Comparison of ENCODE assay signal across 17 cellular contexts in genomic region chr9:18256574-18256973, GRCh38.
A peak's percentile ranks its signal among the peaks of the same experiment; 100 is the strongest.
DNase-seq lines count a peak whose midpoint lies in the region; FAIRE-seq and TF ChIP-seq lines count a peak whose summit lies in the region.
"Had no signal": no experiment of that assay in that cellular context is flagged by ENCODE, and none has a peak within 500 bp of the region (broad histone marks: within the 10 kb centered on the region; RNA-seq: fewer than 3 reads in every experiment).

No MANE protein-coding gene starts in this region.

- FAIRE-seq in astrocyte (lab: Jason Lieb, UNC) (peak; percentile 43), GM12892 (lab: Jason Lieb, UNC) (no peak)
- FAIRE-seq: GM19239, HepG2 had no signal

- H3K18ac ChIP-seq in H9 (ENCODE audit: insufficient read length, low read depth, low read length): no peak overlapping the region

- no peak overlapping the region for H3K4ac ChIP-seq in H9 (ENCODE audit: low read depth, low read length)

- H3K14ac ChIP-seq in H9 (ENCODE audit: insufficient read depth, low read length): no peak overlapping the region

- H3K27ac ChIP-seq in H9 (ENCODE audit: insufficient read length, low read depth, low read length) (no peak overlapping the region), astrocyte (ENCODE audit: low read depth, low read length) (no peak overlapping the region), hepatocyte (no peak overlapping the region)
- H3K27ac ChIP-seq: BLaER1, heart right ventricle had no signal

- H3T11ph ChIP-seq in H9 (ENCODE audit: low read length): peak overlapping the region; percentile 17

- H3K36me3 Mint-ChIP-seq in H9 (ENCODE audit: insufficient read depth in 1 of 3, low read depth in 3 of 3) (no peaks in the 10 kb centered on the region), astrocyte (ENCODE audit: low read depth, unreplicated experiment) (no peaks in the 10 kb centered on the region)
- H3K36me3 Mint-ChIP-seq: activated naive CD8-positive, alpha-beta T cell treated with anti-CD3 and anti-CD28 coated beads for 36 hours; naive B cell had no signal

- H3K27ac Mint-ChIP-seq in H9 (no peak overlapping the region), astrocyte (ENCODE audit: unreplicated experiment) (peak overlapping the region; percentile 15)
- H3K27ac Mint-ChIP-seq: activated naive CD8-positive, alpha-beta T cell treated with anti-CD3 and anti-CD28 coated beads for 36 hours; naive B cell had no signal

- no peak for TF ChIP-seq POLR2A in GM12892 (IDR thresholded peaks at IDR 0.05; ENCODE audit: low read depth, low read length)

- no CpG with 5 or more reads among the region's 3 CpGs for WGBS in H9 (ENCODE audit: extremely low coverage, insufficient read length, low lambda C conversion rate)
- 55% methylated on average over 3 of the region's 3 CpGs for WGBS in hepatocyte (ENCODE audit: low lambda C conversion rate, missing lambda C conversion rate)

- no peak overlapping the region for H3K56ac ChIP-seq in H9 (ENCODE audit: insufficient read length, low read depth, low read length)

- H3K4me3 Mint-ChIP-seq in H9 (no peak overlapping the region), astrocyte (ENCODE audit: unreplicated experiment) (no peak overlapping the region)
- H3K4me3 Mint-ChIP-seq: activated naive CD8-positive, alpha-beta T cell treated with anti-CD3 and anti-CD28 coated beads for 36 hours; naive B cell had no signal

- H3K4me1 ChIP-seq in H9 (ENCODE audit: insufficient read depth, low read length): no peaks in the 10 kb centered on the region
- H3K4me1 ChIP-seq in astrocyte (ENCODE audit: insufficient read depth, low read length): peaks cover 6% of the 10 kb centered on the region
- H3K4me1 ChIP-seq in hepatocyte (ENCODE audit: insufficient read depth): peaks cover 17% of the 10 kb centered on the region

- no peaks in the 10 kb centered on the region for H3K79me2 ChIP-seq in H9 (ENCODE audit: insufficient read depth, low read length)
- H3K79me2 ChIP-seq in astrocyte (ENCODE audit: insufficient read depth, low read length): no peaks in the 10 kb centered on the region
- H3K79me2 ChIP-seq in hepatocyte: no peaks in the 10 kb centered on the region

- no peak overlapping the region for H2AFZ ChIP-seq in H9 (ENCODE audit: low read length)
- H2AFZ ChIP-seq in astrocyte (ENCODE audit: low read depth, low read length): no peak overlapping the region
- H2AFZ ChIP-seq in hepatocyte: no peak overlapping the region

- H2BK15ac ChIP-seq in H9 (ENCODE audit: low read depth, low read length): no peak overlapping the region

- no peak overlapping the region for H3K4me2 ChIP-seq in H9 (ENCODE audit: insufficient read depth, insufficient read length, low read length)
- no peak overlapping the region for H3K4me2 ChIP-seq in astrocyte (ENCODE audit: low read length)
- no peak overlapping the region for H3K4me2 ChIP-seq in hepatocyte
- H3K4me2 ChIP-seq: BLaER1 had no signal

- no peak overlapping the region for H4K8ac ChIP-seq in H9 (replicated peaks; ENCODE audit: insufficient read length, low read depth, low read length)

- H2BK20ac ChIP-seq in H9 (ENCODE audit: low read depth, low read length, poor library complexity, severe bottlenecking): no peak overlapping the region

- no peaks in the 10 kb centered on the region for H3K27me3 ChIP-seq in H9 (ENCODE audit: insufficient read depth, low read length)
- H3K27me3 ChIP-seq in astrocyte (ENCODE audit: insufficient read depth, low read length): no peaks in the 10 kb centered on the region
- no peaks in the 10 kb centered on the region for H3K27me3 ChIP-seq in hepatocyte
- H3K27me3 ChIP-seq: BLaER1, heart right ventricle had no signal

- H3K27me3 Mint-ChIP-seq in H9 (ENCODE audit: low read depth) (no peaks in the 10 kb centered on the region; the same call in 1 of the 2 replicates), astrocyte (ENCODE audit: low read depth, unreplicated experiment) (no peaks in the 10 kb centered on the region)

- H3K9me2 ChIP-seq in hepatocyte (replicated peaks; ENCODE audit: insufficient read depth): no peaks in the 10 kb centered on the region

- no peak overlapping the region for H3K4me3 ChIP-seq in astrocyte (ENCODE audit: insufficient read depth, low read depth, low read length)
- H3K4me3 ChIP-seq in hepatocyte: no peak overlapping the region
- H3K4me3 ChIP-seq: BLaER1, heart right ventricle had no signal

- TF ChIP-seq CTCF in H9 (conservative IDR thresholded peaks at IDR 0.05): no peak
- no peak for TF ChIP-seq CTCF in astrocyte (IDR thresholded peaks at IDR 0.05; ENCODE audit: insufficient read depth, low read depth, low read length)
- no peak for TF ChIP-seq CTCF in hepatocyte (IDR thresholded peaks at IDR 0.05; ENCODE audit: poor library complexity)
- TF ChIP-seq CTCF in GM10266 (IDR thresholded peaks at IDR 0.05; ENCODE audit: control insufficient read depth, insufficient read depth, low read depth, missing control alignments): no peak

- no peak overlapping the region for H3K23ac ChIP-seq in H9 (ENCODE audit: insufficient read length, low read depth, low read length)

- H3K36me3 ChIP-seq in astrocyte (ENCODE audit: insufficient read depth, low read length): no peaks in the 10 kb centered on the region
- no peaks in the 10 kb centered on the region for H3K36me3 ChIP-seq in hepatocyte (replicated peaks; ENCODE audit: insufficient read depth, low read depth)
- H3K36me3 ChIP-seq: BLaER1, heart right ventricle had no signal

- H4K20me1 ChIP-seq in H9 (ENCODE audit: control insufficient read depth, insufficient read depth, insufficient read length): no peaks in the 10 kb centered on the region
- H4K20me1 ChIP-seq in astrocyte (ENCODE audit: insufficient read depth, low read length): no peaks in the 10 kb centered on the region
- H4K20me1 ChIP-seq in hepatocyte (ENCODE audit: insufficient read depth, poor library complexity, severe bottlenecking): no peaks in the 10 kb centered on the region
- H4K20me1 ChIP-seq: BLaER1 had no signal

- no peak overlapping the region for H2AK5ac ChIP-seq in H9 (ENCODE audit: insufficient read length, low read length)

- H3K9ac ChIP-seq in H9 (ENCODE audit: extremely low read depth, insufficient read length, low read length) (no peak overlapping the region), astrocyte (ENCODE audit: low read length) (no peak overlapping the region)
- H3K9ac ChIP-seq: BLaER1 had no signal

- H3K9me3 Mint-ChIP-seq in H9: no peaks in the 10 kb centered on the region
- no peaks in the 10 kb centered on the region for H3K9me3 Mint-ChIP-seq in astrocyte (ENCODE audit: unreplicated experiment)
- H3K9me3 Mint-ChIP-seq: activated naive CD8-positive, alpha-beta T cell treated with anti-CD3 and anti-CD28 coated beads for 36 hours; naive B cell had no signal

- no peak overlapping the region for H2BK12ac ChIP-seq in H9 (ENCODE audit: insufficient read length, low read depth, low read length)

- no peak overlapping the region for H2BK120ac ChIP-seq in H9 (ENCODE audit: low read depth, low read length, poor library complexity, severe bottlenecking)

- H3K4me1 Mint-ChIP-seq in H9 (0 out of 4 replicates have a peak, but pooled peaks cover 1 to 5% of the 10 kb centered on the region in 2 experiments), astrocyte (ENCODE audit: low read depth, unreplicated experiment) (peaks cover 4% of the 10 kb centered on the region)
- H3K4me1 Mint-ChIP-seq: activated naive CD8-positive, alpha-beta T cell treated with anti-CD3 and anti-CD28 coated beads for 36 hours; naive B cell had no signal

- no peaks in the 10 kb centered on the region for H3K23me2 ChIP-seq in H9 (ENCODE audit: insufficient read length, low read depth, low read length, poor library complexity, severe bottlenecking)

- DNase-seq in COR-L47 (lab: John Stamatoyannopoulos, UW): peak; percentile 59
- no peak for DNase-seq in H9
- DNase-seq in astrocyte (ENCODE audit: low read depth): no peak
- peak; percentile 43 for DNase-seq in hepatocyte (ENCODE audit: low spot score)
- no peak for DNase-seq in NCI-H446 treated with DMSO at 0.1 percent for 48 hours (lab: John Stamatoyannopoulos, UW)
- DNase-seq in GM10266 (ENCODE audit: extremely low spot score): no peak
- no peak for DNase-seq in SHP77 treated with DMSO at 0.1 percent for 48 hours (lab: John Stamatoyannopoulos, UW)
- no peak for DNase-seq in GM12892 (ENCODE audit: insufficient read length)
- DNase-seq: activated naive CD8-positive, alpha-beta T cell treated with anti-CD3 and anti-CD28 coated beads for 36 hours; heart right ventricle; naive B cell; NCI-H526; RPMI8226; stimulated activated CD4-positive, alpha-beta T cell treated with anti-CD3 and anti-CD28 coated beads, Interleukin-1b, Interleukin-23, amount 100 ng/mL, for 48 hours had no signal

- H4K5ac ChIP-seq in H9 (ENCODE audit: insufficient read length, low read depth, low read length): no peak overlapping the region

- no peak overlapping the region for H2BK5ac ChIP-seq in H9 (ENCODE audit: insufficient read length, low read length)

- H4K91ac ChIP-seq in H9 (ENCODE audit: insufficient read length, low read depth, low read length): no peak overlapping the region

- H3K9me3 ChIP-seq in H9 (ENCODE audit: control insufficient read depth, low read depth, low read length) (no peaks in the 10 kb centered on the region), astrocyte (ENCODE audit: insufficient read depth, low read depth, low read length) (no peaks in the 10 kb centered on the region), hepatocyte (ENCODE audit: low read depth) (no peaks in the 10 kb centered on the region)
- H3K9me3 ChIP-seq: BLaER1, heart right ventricle had no signal

- no peaks in the 10 kb centered on the region for H3K79me1 ChIP-seq in H9 (ENCODE audit: insufficient read depth, low read depth, low read length, poor library complexity, severe bottlenecking)

Comparison
In these comparisons a context has a peak if more than half of its experiments do, and no peak if none do; other contexts are left out.
1. DNase-seq: peak in COR-L47 (single experiment) and hepatocyte (single experiment); none in H9 (single experiment), astrocyte (single experiment), NCI-H446 treated with DMSO at 0.1 percent for 48 hours (single experiment), GM10266 (single experiment), SHP77 treated with DMSO at 0.1 percent for 48 hours (single experiment) and GM12892 (single experiment).